In the genomic region with DNA sequence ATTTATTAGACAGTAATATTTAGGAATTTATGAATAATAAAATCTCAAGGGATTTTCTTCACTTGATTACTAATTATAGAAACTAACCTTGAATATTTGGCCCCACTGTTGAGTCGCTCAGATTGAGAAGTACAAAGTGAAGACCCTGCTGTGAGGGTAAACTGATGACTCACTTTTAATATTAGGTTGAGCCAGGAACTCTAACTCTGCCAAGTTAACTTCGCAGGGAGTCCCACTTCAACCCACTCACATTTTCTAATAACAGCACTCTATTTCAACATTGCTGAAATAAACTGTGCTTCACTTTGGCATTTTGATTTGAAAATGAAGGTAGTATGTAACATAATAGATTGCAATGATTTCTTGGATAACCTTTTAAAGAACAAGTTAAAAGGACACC, we compare ENCODE assay signal across 28 cellular contexts.
DNase-seq lines count a peak whose midpoint lies in the region; TF ChIP-seq lines count a peak whose summit lies in the region.
"Had no signal": no experiment of that assay in that cellular context is flagged by ENCODE, and none has a peak within 500 bp of the region (broad histone marks: within the 10 kb centered on the region; RNA-seq: fewer than 3 reads in every experiment).

No MANE protein-coding gene starts in this region.

- intact Hi-C loops in esophagus muscularis mucosa (cut with DNase I): no loop called here

- no peak for TF ChIP-seq EP300 in esophagus muscularis mucosa (IDR thresholded peaks at IDR 0.05)

- no peaks in the 10 kb centered on the region for H3K9me3 ChIP-seq in esophagus muscularis mucosa
- H3K9me3 ChIP-seq: colonic mucosa, Peyer's patch, testis had no signal

- H3K27me3 ChIP-seq in esophagus muscularis mucosa: no peaks in the 10 kb centered on the region
- H3K27me3 ChIP-seq: cardiac muscle cell, colonic mucosa, Peyer's patch, testis had no signal

- no peak overlapping the region for H3K4me3 ChIP-seq in esophagus muscularis mucosa
- H3K4me3 ChIP-seq: cardiac muscle cell, colonic mucosa, Peyer's patch, testis had no signal

- WGBS in esophagus muscularis mucosa: 35% methylated on average over 2 of the region's 2 CpGs

- H3K4me1 ChIP-seq in esophagus muscularis mucosa: peaks cover 0 to 12% (median 7%) of the 10 kb centered on the region in 4 donors
- H3K4me1 ChIP-seq: colonic mucosa, Peyer's patch, testis had no signal

- no peak for TF ChIP-seq POLR2A in esophagus muscularis mucosa (IDR thresholded peaks at IDR 0.05; ENCODE audit: low read depth)

- DNase-seq in DMS79 treated with DMSO at 0.1 percent for 48 hours (lab: John Stamatoyannopoulos, UW) (peak; percentile 4), DMS79 (lab: John Stamatoyannopoulos, UW) (no peak), NCI-H1417 treated with DMSO at 0.1 percent for 48 hours (lab: John Stamatoyannopoulos, UW) (peak; percentile 41), amniotic epithelial cell (ENCODE audit: low read depth) (peak; percentile 50), putamen (ENCODE audit: low spot score) (peak; percentile 33), esophagus muscularis mucosa (ENCODE audit: extremely low spot score) (no peak), retina (no peak)
- no peak for DNase-seq in stimulated activated CD4-positive, alpha-beta T cell treated with anti-CD3 and anti-CD28 coated beads, Interleukin-4, amount 100 ng/mL, for 1 hour
- DNase-seq: activated CD4-positive, alpha-beta T cell treated with anti-CD3 and anti-CD28 coated beads for 36 hours; activated CD8-positive, alpha-beta T cell treated with anti-CD3 and anti-CD28 coated beads for 36 hours; activated naive CD4-positive, alpha-beta T cell treated with anti-CD3 and anti-CD28 coated beads, Interleukin-2, amount 50 U/mL, for 16 hours; amygdala; colonic mucosa; effector CD4-positive, alpha-beta T cell; H9; hypothalamus; left colon; NCI-H1694 treated with DMSO at 0.1 percent for 48 hours; NCI-H2171 treated with DMSO at 0.1 percent for 48 hours; NCI-H524 treated with DMSO at 0.1 percent for 48 hours; Peyer's patch; SHP77 treated with DMSO at 0.1 percent for 48 hours; small intestine; stimulated activated CD4-positive, alpha-beta T cell treated with anti-CD3 and anti-CD28 coated beads, Interleukin-1b, Interleukin-23, amount 100 ng/mL, for 48 hours; stimulated activated CD8-positive, alpha-beta memory T cell treated with anti-CD3 and anti-CD28 coated beads, Interleukin-4, amount 100 ng/mL, for 48 hours; testis had no signal

- H3K36me3 ChIP-seq in esophagus muscularis mucosa: no peaks in the 10 kb centered on the region
- H3K36me3 ChIP-seq: cardiac muscle cell, colonic mucosa, Peyer's patch had no signal

- no peak overlapping the region for H3K27ac ChIP-seq in esophagus muscularis mucosa (replicated peaks in 1 of 4)
- H3K27ac ChIP-seq: 22Rv1, cardiac muscle cell, colonic mucosa, Peyer's patch, testis had no signal

- TF ChIP-seq CTCF in esophagus muscularis mucosa (IDR thresholded peaks at IDR 0.05): no peak

Comparison
In these comparisons a context has a peak if more than half of its experiments do, and no peak if none do; other contexts are left out.
1. DNase-seq: peak in DMS79 treated with DMSO at 0.1 percent for 48 hours (single experiment), NCI-H1417 treated with DMSO at 0.1 percent for 48 hours (single experiment), amniotic epithelial cell (single experiment) and putamen (single experiment); none in DMS79 (single experiment), stimulated activated CD4-positive, alpha-beta T cell treated with anti-CD3 and anti-CD28 coated beads, Interleukin-4, amount 100 ng/mL, for 1 hour (single experiment), esophagus muscularis mucosa (single experiment) and retina (single experiment).